ENCODE assay signal across 8 cellular contexts in genomic region chr18:38940475-38940862, GRCh38.
DNase-seq lines count a peak whose midpoint lies in the region; ATAC-seq and TF ChIP-seq lines count a peak whose summit lies in the region.

No MANE protein-coding gene starts in this region.

- H3K27me3 ChIP-seq in KMS-11 (ENCODE audit: insufficient read depth, low read depth): peaks cover 4% of the 10 kb centered on the region; the same call in 1 of the 2 replicates
- H3K27me3 ChIP-seq in right cardiac atrium (ENCODE audit: control insufficient read depth, insufficient read depth): no peaks in the 10 kb centered on the region
- H3K27me3 ChIP-seq in tibial nerve: no peaks in the 10 kb centered on the region

- peaks cover 48% of the 10 kb centered on the region for H3K4me1 Mint-ChIP-seq in activated T-cell treated with anti-CD3 and anti-CD28 coated beads, Interleukin-2, amount 50 U/mL, for 4 hours (ENCODE audit: low read depth)
- H3K4me1 Mint-ChIP-seq in stimulated activated memory B cell treated with anti-CD40 and anti-IgM and Interleukin-4, amounts not matched to agents 10 μg/mL and 1 μg/mL and 100 μg/mL, for 72 hours: peaks cover 14% of the 10 kb centered on the region

- no peak overlapping the region for H3K9ac ChIP-seq in KMS-11

- no peak overlapping the region for H2AFZ ChIP-seq in KMS-11 (ENCODE audit: low read depth)

- H3K36me3 ChIP-seq in KMS-11 (ENCODE audit: insufficient read depth) (no peaks in the 10 kb centered on the region), tibial nerve (no peaks in the 10 kb centered on the region)

- H3K27ac ChIP-seq in KMS-11: no peak overlapping the region
- no peak overlapping the region for H3K27ac ChIP-seq in right cardiac atrium (ENCODE audit: low read length)
- no peak overlapping the region for H3K27ac ChIP-seq in tibial nerve

- H3K4me3 ChIP-seq in KMS-11 (IDR thresholded peaks at IDR 0.05; ENCODE audit: insufficient read depth, low read depth, low read length): no peak overlapping the region
- H3K4me3 ChIP-seq in right cardiac atrium (ENCODE audit: low read length): no peak overlapping the region
- H3K4me3 ChIP-seq in tibial nerve: no peak overlapping the region

- H4K20me1 ChIP-seq in KMS-11 (ENCODE audit: insufficient read depth): no peaks in the 10 kb centered on the region

- intact Hi-C loops in right cardiac atrium (cut with DNase I): no loop called here

- ATAC-seq in activated T-cell treated with anti-CD3 and anti-CD28 coated beads, Interleukin-2, amount 50 U/mL, for 4 hours: peak; percentile 34 to 42
- peak; percentile 27 for ATAC-seq in HG02759 (IDR thresholded peaks at IDR 0.05; ENCODE audit: unreplicated experiment)
- peak; percentile 51 for ATAC-seq in stimulated activated memory B cell treated with anti-CD40 and anti-IgM and Interleukin-4, amounts not matched to agents 10 μg/mL and 1 μg/mL and 100 μg/mL, for 72 hours
- no peak for ATAC-seq in right cardiac atrium
- no peak for ATAC-seq in HG03521 (IDR thresholded peaks at IDR 0.05; ENCODE audit: unreplicated experiment)

- DNase-seq in activated T-cell treated with anti-CD3 and anti-CD28 coated beads, Interleukin-2, amount 50 U/mL, for 4 hours: no peak
- DNase-seq in activated T-cell treated with anti-CD3 and anti-CD28 coated beads for 4 hours (no peak), right cardiac atrium (no peak), tibial nerve (ENCODE audit: low spot score in 2 of 2) (no peak)

- peak overlapping the region; percentile 59 for H3K4me3 Mint-ChIP-seq in activated T-cell treated with anti-CD3 and anti-CD28 coated beads, Interleukin-2, amount 50 U/mL, for 4 hours
- H3K4me3 Mint-ChIP-seq in stimulated activated memory B cell treated with anti-CD40 and anti-IgM and Interleukin-4, amounts not matched to agents 10 μg/mL and 1 μg/mL and 100 μg/mL, for 72 hours: peak overlapping the region; percentile 70

- H3K27ac Mint-ChIP-seq in stimulated activated memory B cell treated with anti-CD40 and anti-IgM and Interleukin-4, amounts not matched to agents 10 μg/mL and 1 μg/mL and 100 μg/mL, for 72 hours: peak overlapping the region; percentile 86

- no peaks in the 10 kb centered on the region for H3K36me3 Mint-ChIP-seq in activated T-cell treated with anti-CD3 and anti-CD28 coated beads, Interleukin-2, amount 50 U/mL, for 4 hours (ENCODE audit: insufficient read depth)
- H3K36me3 Mint-ChIP-seq in stimulated activated memory B cell treated with anti-CD40 and anti-IgM and Interleukin-4, amounts not matched to agents 10 μg/mL and 1 μg/mL and 100 μg/mL, for 72 hours: no peaks in the 10 kb centered on the region

- no peak for TF ChIP-seq POLR2A in tibial nerve (IDR thresholded peaks at IDR 0.05)

- H3K9me3 ChIP-seq in right cardiac atrium (ENCODE audit: control insufficient read depth, low read length): no peaks in the 10 kb centered on the region
- peaks cover 0 to 7% (median 0%) of the 10 kb centered on the region in 4 donors for H3K9me3 ChIP-seq in tibial nerve

- no peaks in the 10 kb centered on the region for H3K79me2 ChIP-seq in KMS-11 (ENCODE audit: insufficient read depth, low read depth)

- H3K4me1 ChIP-seq in KMS-11 (ENCODE audit: low read depth, poor library complexity, severe bottlenecking) (peaks cover 17% of the 10 kb centered on the region), right cardiac atrium (ENCODE audit: control insufficient read depth, insufficient read depth, low read length) (no peaks in the 10 kb centered on the region), tibial nerve (no peaks in the 10 kb centered on the region)

- no peak for TF ChIP-seq CTCF in KMS-11 (conservative IDR thresholded peaks at IDR 0.05; ENCODE audit: low read depth, low read length)
- no peak for TF ChIP-seq CTCF in tibial nerve (IDR thresholded peaks at IDR 0.05)

- no peaks in the 10 kb centered on the region for H3K27me3 Mint-ChIP-seq in activated T-cell treated with anti-CD3 and anti-CD28 coated beads, Interleukin-2, amount 50 U/mL, for 4 hours (ENCODE audit: low read depth)
- H3K27me3 Mint-ChIP-seq in stimulated activated memory B cell treated with anti-CD40 and anti-IgM and Interleukin-4, amounts not matched to agents 10 μg/mL and 1 μg/mL and 100 μg/mL, for 72 hours: no peaks in the 10 kb centered on the region

- TF ChIP-seq EP300 in tibial nerve (IDR thresholded peaks at IDR 0.05): no peak

- H3K4me2 ChIP-seq in KMS-11: peak overlapping the region; percentile 33

- H3K9me3 Mint-ChIP-seq in activated T-cell treated with anti-CD3 and anti-CD28 coated beads, Interleukin-2, amount 50 U/mL, for 4 hours: peaks cover 15% of the 10 kb centered on the region
- H3K9me3 Mint-ChIP-seq in stimulated activated memory B cell treated with anti-CD40 and anti-IgM and Interleukin-4, amounts not matched to agents 10 μg/mL and 1 μg/mL and 100 μg/mL, for 72 hours: no peaks in the 10 kb centered on the region

Comparison
In these comparisons a context has a peak if more than half of its experiments do, and no peak if none do; other contexts are left out.
1. ATAC-seq: peak in activated T-cell treated with anti-CD3 and anti-CD28 coated beads, Interleukin-2, amount 50 U/mL, for 4 hours (2 of 2), HG02759 (single experiment) and stimulated activated memory B cell treated with anti-CD40 and anti-IgM and Interleukin-4, amounts not matched to agents 10 μg/mL and 1 μg/mL and 100 μg/mL, for 72 hours (single experiment); none in right cardiac atrium (0 of 2) and HG03521 (single experiment).